In the genomic region with DNA sequence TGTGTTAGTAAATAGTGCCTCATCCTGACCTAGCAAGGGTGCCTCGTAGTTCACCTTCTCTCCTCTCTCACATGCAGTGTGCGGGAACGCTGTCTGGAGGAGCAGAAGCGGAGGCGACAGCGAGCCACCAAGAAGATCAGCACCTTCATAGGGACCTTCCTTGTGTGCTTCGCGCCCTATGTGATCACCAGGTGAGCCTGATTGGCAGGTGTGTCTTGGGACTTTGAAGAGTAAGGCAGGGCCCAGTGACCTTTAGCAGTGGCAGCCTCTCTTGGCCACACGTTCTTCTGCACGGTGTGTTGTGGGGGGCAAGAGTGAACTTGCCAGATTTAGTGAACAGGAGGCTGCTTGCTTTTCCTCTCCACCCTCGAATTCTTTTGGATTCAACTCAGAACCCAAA, we compare ENCODE assay signal across 39 cellular contexts. TPM values are rescaled to one million over a fixed set of nuclear protein-coding genes. Genes with fewer than 3 reads are reported as not detected.
"Had no signal": no experiment of that assay in that cellular context is flagged by ENCODE, and none has a peak within 500 bp of the region (broad histone marks: within the 10 kb centered on the region; RNA-seq: fewer than 3 reads in every experiment).

No MANE protein-coding gene starts in this region.

- H3K4me3 ChIP-seq: adrenal gland, ascending aorta, body of pancreas, breast epithelium, cardiac muscle cell had no signal

- H3K4me3 Mint-ChIP-seq: activated naive CD4-positive, alpha-beta T cell treated with anti-CD3 and anti-CD28 coated beads for 36 hours; activated naive CD4-positive, alpha-beta T cell treated with anti-CD3 and anti-CD28 coated beads, Interleukin-2, amount 10 ng/mL, durations not matched to agents 7 days and 5 days; activated naive CD4-positive, alpha-beta T cell treated with anti-CD3 and anti-CD28 coated beads, Interleukin-2, amount 50 U/mL, for 24 hours; activated naive CD8-positive, alpha-beta T cell; activated naive CD8-positive, alpha-beta T cell treated with anti-CD3 and anti-CD28 coated beads for 36 hours; activated naive CD8-positive, alpha-beta T cell treated with anti-CD3 and anti-CD28 coated beads, Interleukin-2, amount 10 ng/mL, durations not matched to agents 7 days and 5 days; activated naive CD8-positive, alpha-beta T cell treated with anti-CD3 and anti-CD28 coated beads, Interleukin-2, amount 50 U/mL, for 24 hours; activated T-cell treated with anti-CD3 and anti-CD28 coated beads, Interleukin-2, amount 50 U/mL, for 24 hours; activated T-cell treated with anti-CD3 and anti-CD28 coated beads, Interleukin-2, amount 50 U/mL, for 4 hours; activated T-cell treated with anti-CD3 and anti-CD28 coated beads, Interleukin-2, amount 50 U/mL, for 72 hours; activated T-helper 1 cell treated with anti-CD3 and anti-CD28 coated beads, Interleukin-12 subunit alpha, Interleukin-12 subunit beta, Interleukin-2, Interleukin-4 antibody, amounts not matched to agents 30 ng/mL and 10 ng/mL and 1 ng/mL, durations not matched to agents 14 hours and 24 hours and 36 hours; activated T-helper 17 cell treated with anti-CD3 and anti-CD28 coated beads, Interleukin-2, amount 50 U/mL, for 72 hours; brain; central memory CD8-positive, alpha-beta T cell had no signal

- H3K9me3 Mint-ChIP-seq: activated naive CD4-positive, alpha-beta T cell treated with anti-CD3 and anti-CD28 coated beads for 36 hours; activated naive CD4-positive, alpha-beta T cell treated with anti-CD3 and anti-CD28 coated beads, Interleukin-2, amount 10 ng/mL, durations not matched to agents 7 days and 5 days; activated naive CD4-positive, alpha-beta T cell treated with anti-CD3 and anti-CD28 coated beads, Interleukin-2, amount 50 U/mL, for 24 hours; activated naive CD4-positive, alpha-beta T cell treated with anti-CD3 and anti-CD28 coated beads, Interleukin-2, amount 50 U/mL, for 72 hours; activated naive CD8-positive, alpha-beta T cell treated with anti-CD3 and anti-CD28 coated beads for 36 hours; activated naive CD8-positive, alpha-beta T cell treated with anti-CD3 and anti-CD28 coated beads, Interleukin-2, amount 10 ng/mL, durations not matched to agents 7 days and 5 days; activated naive CD8-positive, alpha-beta T cell treated with anti-CD3 and anti-CD28 coated beads, Interleukin-2, amount 50 U/mL, for 24 hours; activated T-cell treated with anti-CD3 and anti-CD28 coated beads, Interleukin-2, amount 50 U/mL, for 24 hours; activated T-cell treated with anti-CD3 and anti-CD28 coated beads, Interleukin-2, amount 50 U/mL, for 4 hours; activated T-cell treated with anti-CD3 and anti-CD28 coated beads, Interleukin-2, amount 50 U/mL, for 72 hours; activated T-helper 1 cell treated with anti-CD3 and anti-CD28 coated beads, Interleukin-12 subunit alpha, Interleukin-12 subunit beta, Interleukin-2, Interleukin-4 antibody, amounts not matched to agents 30 ng/mL and 10 ng/mL and 1 ng/mL, durations not matched to agents 14 hours and 24 hours and 36 hours; activated T-helper 17 cell treated with anti-CD3 and anti-CD28 coated beads, Interleukin-2, amount 50 U/mL, for 72 hours; activated T-helper 2 cell treated with anti-CD3 and anti-CD28 coated beads, Interferon-gamma antibody, Interleukin-2, Interleukin-4, amounts not matched to agents 10 μg/mL and 5 μg/mL and 100 μg/mL, durations not matched to agents 14 hours and 24 hours and 36 hours; brain; central memory CD8-positive, alpha-beta T cell had no signal

- DNase-seq: activated effector memory CD4-positive, alpha-beta T cell treated with anti-CD3 and anti-CD28 coated beads, Interleukin-2, amount 50 U/mL, for 16 hours; activated effector memory CD4-positive, alpha-beta T cell treated with Interleukin-2 at 50 U/mL for 16 hours; activated gamma-delta T cell; activated gamma-delta T cell treated with Interleukin-2 at 50 U/mL for 16 hours; activated naive CD4-positive, alpha-beta T cell; activated naive CD4-positive, alpha-beta T cell treated with anti-CD3 and anti-CD28 coated beads for 36 hours; activated naive CD4-positive, alpha-beta T cell treated with anti-CD3 and anti-CD28 coated beads, Interleukin-2, amount 10 ng/mL, durations not matched to agents 7 days and 5 days; activated naive CD4-positive, alpha-beta T cell treated with anti-CD3 and anti-CD28 coated beads, Interleukin-2, amount 50 U/mL, for 16 hours; activated naive CD4-positive, alpha-beta T cell treated with Interleukin-2 at 50 U/mL for 16 hours; activated naive CD8-positive, alpha-beta T cell treated with anti-CD3 and anti-CD28 coated beads for 36 hours; activated naive CD8-positive, alpha-beta T cell treated with anti-CD3 and anti-CD28 coated beads, Interleukin-2, amount 10 ng/mL, durations not matched to agents 7 days and 5 days; activated naive CD8-positive, alpha-beta T cell treated with anti-CD3 and anti-CD28 coated beads, Interleukin-2, amount 50 U/mL, for 24 hours; activated T-cell treated with anti-CD3 and anti-CD28 coated beads, Interleukin-2, amount 50 U/mL, for 1 hour; activated T-cell treated with anti-CD3 and anti-CD28 coated beads, Interleukin-2, amount 50 U/mL, for 24 hours; activated T-cell treated with anti-CD3 and anti-CD28 coated beads, Interleukin-2, amount 50 U/mL, for 4 hours; activated T-cell treated with anti-CD3 and anti-CD28 coated beads, Interleukin-2, amount 50 U/mL, for 48 hours; activated T-cell treated with anti-CD3 and anti-CD28 coated beads, Interleukin-2, amount 50 U/mL, for 72 hours; adrenal gland; amniotic stem cell; amygdala; anterior cingulate cortex; aorta; body of pancreas; brain microvascular endothelial cell; central memory CD4-positive, alpha-beta T cell; cerebellar nuclear complex had no signal

- H3K27ac Mint-ChIP-seq: activated naive CD4-positive, alpha-beta T cell treated with anti-CD3 and anti-CD28 coated beads for 36 hours; activated naive CD4-positive, alpha-beta T cell treated with anti-CD3 and anti-CD28 coated beads, Interleukin-2, amount 10 ng/mL, durations not matched to agents 7 days and 5 days; activated naive CD4-positive, alpha-beta T cell treated with anti-CD3 and anti-CD28 coated beads, Interleukin-2, amount 50 U/mL, for 24 hours; activated naive CD4-positive, alpha-beta T cell treated with anti-CD3 and anti-CD28 coated beads, Interleukin-2, amount 50 U/mL, for 72 hours; activated naive CD8-positive, alpha-beta T cell; activated naive CD8-positive, alpha-beta T cell treated with anti-CD3 and anti-CD28 coated beads for 36 hours; activated naive CD8-positive, alpha-beta T cell treated with anti-CD3 and anti-CD28 coated beads, Interleukin-2, amount 10 ng/mL, durations not matched to agents 7 days and 5 days; activated naive CD8-positive, alpha-beta T cell treated with anti-CD3 and anti-CD28 coated beads, Interleukin-2, amount 50 U/mL, for 24 hours; activated T-cell treated with anti-CD3 and anti-CD28 coated beads, Interleukin-2, amount 50 U/mL, for 24 hours; activated T-cell treated with anti-CD3 and anti-CD28 coated beads, Interleukin-2, amount 50 U/mL, for 72 hours; activated T-helper 1 cell treated with anti-CD3 and anti-CD28 coated beads, Interleukin-12 subunit alpha, Interleukin-12 subunit beta, Interleukin-2, Interleukin-4 antibody, amounts not matched to agents 30 ng/mL and 10 ng/mL and 1 ng/mL, durations not matched to agents 14 hours and 24 hours and 36 hours; activated T-helper 17 cell treated with anti-CD3 and anti-CD28 coated beads, Interleukin-2, amount 50 U/mL, for 72 hours; activated T-helper 2 cell treated with anti-CD3 and anti-CD28 coated beads, Interferon-gamma antibody, Interleukin-2, Interleukin-4, amounts not matched to agents 10 μg/mL and 5 μg/mL and 100 μg/mL, durations not matched to agents 14 hours and 24 hours and 36 hours; brain had no signal

- H3K27me3 Mint-ChIP-seq: activated naive CD4-positive, alpha-beta T cell treated with anti-CD3 and anti-CD28 coated beads, Interleukin-2, amount 10 ng/mL, durations not matched to agents 7 days and 5 days; activated naive CD4-positive, alpha-beta T cell treated with anti-CD3 and anti-CD28 coated beads, Interleukin-2, amount 50 U/mL, for 24 hours; activated naive CD8-positive, alpha-beta T cell treated with anti-CD3 and anti-CD28 coated beads for 36 hours; activated naive CD8-positive, alpha-beta T cell treated with anti-CD3 and anti-CD28 coated beads, Interleukin-2, amount 10 ng/mL, durations not matched to agents 7 days and 5 days had no signal

- H3K4me1 ChIP-seq: adrenal gland, ascending aorta, body of pancreas, breast epithelium had no signal

- H3K27ac ChIP-seq: adrenal gland, ascending aorta, body of pancreas, brain microvascular endothelial cell, breast epithelium, cardiac muscle cell had no signal

- H3K36me3 ChIP-seq: adrenal gland, ascending aorta, brain microvascular endothelial cell, breast epithelium, cardiac muscle cell had no signal

- H3K4me1 Mint-ChIP-seq: activated naive CD4-positive, alpha-beta T cell treated with anti-CD3 and anti-CD28 coated beads, Interleukin-2, amount 10 ng/mL, durations not matched to agents 7 days and 5 days; activated naive CD4-positive, alpha-beta T cell treated with anti-CD3 and anti-CD28 coated beads, Interleukin-2, amount 50 U/mL, for 24 hours; activated naive CD8-positive, alpha-beta T cell treated with anti-CD3 and anti-CD28 coated beads for 36 hours; activated naive CD8-positive, alpha-beta T cell treated with anti-CD3 and anti-CD28 coated beads, Interleukin-2, amount 10 ng/mL, durations not matched to agents 7 days and 5 days; activated naive CD8-positive, alpha-beta T cell treated with anti-CD3 and anti-CD28 coated beads, Interleukin-2, amount 50 U/mL, for 24 hours; activated T-helper 17 cell treated with anti-CD3 and anti-CD28 coated beads, Interleukin-2, amount 50 U/mL, for 72 hours; central memory CD8-positive, alpha-beta T cell had no signal

- H3K27me3 ChIP-seq: adrenal gland, ascending aorta, body of pancreas, brain microvascular endothelial cell, breast epithelium had no signal

- H3K36me3 Mint-ChIP-seq: activated naive CD4-positive, alpha-beta T cell treated with anti-CD3 and anti-CD28 coated beads, Interleukin-2, amount 10 ng/mL, durations not matched to agents 7 days and 5 days; activated naive CD4-positive, alpha-beta T cell treated with anti-CD3 and anti-CD28 coated beads, Interleukin-2, amount 50 U/mL, for 24 hours; activated naive CD4-positive, alpha-beta T cell treated with anti-CD3 and anti-CD28 coated beads, Interleukin-2, amount 50 U/mL, for 72 hours; activated naive CD8-positive, alpha-beta T cell; activated naive CD8-positive, alpha-beta T cell treated with anti-CD3 and anti-CD28 coated beads for 36 hours; activated naive CD8-positive, alpha-beta T cell treated with anti-CD3 and anti-CD28 coated beads, Interleukin-2, amount 10 ng/mL, durations not matched to agents 7 days and 5 days; brain had no signal

- H3K9me3 ChIP-seq: adrenal gland, ascending aorta, body of pancreas, breast epithelium had no signal

- ATAC-seq: activated naive CD4-positive, alpha-beta T cell treated with anti-CD3 and anti-CD28 coated beads, Interleukin-2, amount 50 U/mL, for 72 hours; activated naive CD8-positive, alpha-beta T cell treated with anti-CD3 and anti-CD28 coated beads, Interleukin-2, amount 50 U/mL, for 24 hours; activated T-cell treated with anti-CD3 and anti-CD28 coated beads, Interleukin-2, amount 50 U/mL, for 4 hours; activated T-cell treated with anti-CD3 and anti-CD28 coated beads, Interleukin-2, amount 50 U/mL, for 72 hours; activated T-helper 17 cell treated with anti-CD3 and anti-CD28 coated beads, Interleukin-2, amount 50 U/mL, for 72 hours; body of pancreas had no signal

RNA-seq across cellular contexts. Expression of a gene that starts 8.6 kb away (rescaled TPM):
- total RNA-seq: activated naive CD4-positive, alpha-beta T cell treated with anti-CD3 and anti-CD28 coated beads for 36 hours; activated naive CD4-positive, alpha-beta T cell treated with anti-CD3 and anti-CD28 coated beads, Interleukin-2, amount 50 U/mL, for 72 hours; activated naive CD8-positive, alpha-beta T cell treated with anti-CD3 and anti-CD28 coated beads for 36 hours; activated naive CD8-positive, alpha-beta T cell treated with anti-CD3 and anti-CD28 coated beads, Interleukin-2, amount 10 ng/mL, durations not matched to agents 7 days and 5 days; activated T-cell treated with anti-CD3 and anti-CD28 coated beads, Interleukin-2, amount 50 U/mL, for 4 hours; activated T-cell treated with anti-CD3 and anti-CD28 coated beads, Interleukin-2, amount 50 U/mL, for 72 hours; activated T-helper 1 cell treated with anti-CD3 and anti-CD28 coated beads, Interleukin-12 subunit alpha, Interleukin-12 subunit beta, Interleukin-2, Interleukin-4 antibody, amounts not matched to agents 30 ng/mL and 10 ng/mL and 1 ng/mL, durations not matched to agents 14 hours and 24 hours and 36 hours; activated T-helper 17 cell treated with anti-CD3 and anti-CD28 coated beads, Interleukin-2, amount 50 U/mL, for 72 hours; activated T-helper 2 cell treated with anti-CD3 and anti-CD28 coated beads, Interferon-gamma antibody, Interleukin-2, Interleukin-4, amounts not matched to agents 10 μg/mL and 5 μg/mL and 100 μg/mL, durations not matched to agents 14 hours and 24 hours and 36 hours; adrenal gland; aorta; ascending aorta; body of pancreas; breast epithelium; bronchial epithelial cell; cardiac muscle cell; cardiac septum had no signal
- polyA plus RNA-seq: adrenal gland, aorta, cardiac muscle cell had no signal
